ENCODE assay signal across 21 cellular contexts in the genomic region with DNA sequence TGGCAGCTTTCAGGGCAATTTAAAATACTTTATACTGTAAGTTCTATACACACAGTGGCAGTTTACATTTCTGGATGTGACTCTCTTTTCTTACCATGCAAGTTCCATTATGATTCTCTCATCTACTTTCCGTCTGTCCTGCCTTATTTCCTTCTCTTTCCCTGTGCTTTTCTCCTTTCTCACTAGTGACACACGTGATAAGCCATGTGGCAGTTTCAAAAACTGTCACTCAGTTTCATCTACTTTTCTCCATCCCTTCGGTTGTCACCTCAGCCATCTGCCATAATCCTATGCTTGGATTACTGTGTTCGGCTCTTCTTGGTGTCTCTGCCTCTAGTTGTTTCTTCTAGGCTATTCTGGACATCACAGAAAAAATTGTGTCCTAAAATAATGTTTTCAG. TPM values are rescaled to one million over a fixed set of nuclear protein-coding genes. Genes with fewer than 3 reads are reported as not detected.
A peak's percentile ranks its signal among the peaks of the same experiment; 100 is the strongest.
DNase-seq lines count a peak whose midpoint lies in the region; ATAC-seq, FAIRE-seq and TF ChIP-seq lines count a peak whose summit lies in the region.
"Had no signal": no experiment of that assay in that cellular context is flagged by ENCODE, and none has a peak within 500 bp of the region (broad histone marks: within the 10 kb centered on the region; RNA-seq: fewer than 3 reads in every experiment).

No MANE protein-coding gene starts in this region.

- no peaks in the 10 kb centered on the region for H3K36me3 ChIP-seq in HepG2 (replicated peaks in 1 of 2; ENCODE audit: control insufficient read depth in 1 of 2, insufficient read depth in 2 of 2, low read length in 2 of 2)
- H3K36me3 ChIP-seq in right lobe of liver: no peaks in the 10 kb centered on the region
- no peaks in the 10 kb centered on the region for H3K36me3 ChIP-seq in Karpas-422 (ENCODE audit: insufficient read depth, low read length)
- H3K36me3 ChIP-seq in WERI-Rb-1: no peaks in the 10 kb centered on the region
- H3K36me3 ChIP-seq in MM.1S (replicated peaks; ENCODE audit: insufficient read depth, low read length): no peaks in the 10 kb centered on the region
- no peaks in the 10 kb centered on the region for H3K36me3 ChIP-seq in gastrocnemius medialis

- TF ChIP-seq CTCF in HepG2 (CRISPR knock-in tag; IDR thresholded peaks at IDR 0.05) (no peak), right lobe of liver (IDR thresholded peaks at IDR 0.05) (no peak), WERI-Rb-1 (IDR thresholded peaks at IDR 0.05; ENCODE audit: low read depth, low read length) (no peak), MM.1S (IDR thresholded peaks at IDR 0.05; ENCODE audit: low read length) (no peak), gastrocnemius medialis (IDR thresholded peaks at IDR 0.05 in 4 of 5, conservative IDR thresholded peaks at IDR 0.05 in 1 of 5) (no peak), CD14-positive monocyte (IDR thresholded peaks at IDR 0.05) (no peak)

- no peak overlapping the region for H3K9ac ChIP-seq in HepG2 (ENCODE audit: insufficient read depth, low read depth, low read length)
- no peak overlapping the region for H3K9ac ChIP-seq in Karpas-422 (ENCODE audit: low read length)
- no peak overlapping the region for H3K9ac ChIP-seq in MM.1S (ENCODE audit: low read length)

- CTCF ChIA-PET in HepG2 (lab: Yijun Ruan, JAX; ENCODE audit: low intra/inter-chr PET ratio, low total read pairs): no interaction called here

- H3K4me2 ChIP-seq in HepG2 (ENCODE audit: low read depth, low read length) (no peak overlapping the region), Karpas-422 (ENCODE audit: low read depth, low read length, poor library complexity, severe bottlenecking) (no peak overlapping the region), MM.1S (ENCODE audit: low read depth, low read length) (no peak overlapping the region)
- H3K4me2 ChIP-seq: GM23338 had no signal

- ATAC-seq in HepG2 (no peak), right lobe of liver (no peak), gastrocnemius medialis (no peak)
- ATAC-seq: GM23338 had no signal

- POLR2A ChIA-PET in HepG2 (lab: Yijun Ruan, JAX): no interaction called here

- no peak overlapping the region for H3K27ac Mint-ChIP-seq in CD14-positive monocyte
- H3K27ac Mint-ChIP-seq: CD4-positive, alpha-beta memory T cell; GM23338 had no signal

- H4K20me1 ChIP-seq in HepG2 (ENCODE audit: insufficient read depth, low read length) (no peaks in the 10 kb centered on the region), Karpas-422 (ENCODE audit: insufficient read depth, low read depth, low read length) (no peaks in the 10 kb centered on the region), MM.1S (ENCODE audit: insufficient read depth, low read length) (no peaks in the 10 kb centered on the region)

- in situ Hi-C loops in HepG2 (cut with HindIII; ENCODE audit: extremely low pct_ligation_motif_present, low pct_unique_long_range_greater_than_20kb): no loop called here
- in situ Hi-C loops in gastrocnemius medialis (cut with MboI; ENCODE audit: low sequenced_read_pairs in 4 of 4): no loop called here

- peaks cover 2 to 7% (median 4%) of the 10 kb centered on the region in 7 donors for H3K9me3 Mint-ChIP-seq in CD14-positive monocyte
- H3K9me3 Mint-ChIP-seq: GM23338 had no signal

- no peak for DNase-seq in HepG2 (ENCODE audit: low spot score)
- no peak for DNase-seq in right lobe of liver
- no peak for DNase-seq in Karpas-422
- DNase-seq in WERI-Rb-1: peak; percentile 17
- DNase-seq in MM.1S: no peak
- DNase-seq in gastrocnemius medialis: no peak
- no peak for DNase-seq in CD14-positive monocyte (ENCODE audit: low spot score)
- DNase-seq: AML-193; CD4-positive, alpha-beta memory T cell; DMS53; DND-41; EL; HCEC 1CT; IMR-90; KBM-7 had no signal

- no peaks in the 10 kb centered on the region for H3K79me2 ChIP-seq in HepG2 (ENCODE audit: insufficient read depth, low read length)
- H3K79me2 ChIP-seq in Karpas-422 (ENCODE audit: low read length): no peaks in the 10 kb centered on the region
- no peaks in the 10 kb centered on the region for H3K79me2 ChIP-seq in MM.1S (ENCODE audit: low read length)

- no peaks in the 10 kb centered on the region for H3F3A ChIP-seq in MM.1S (ENCODE audit: insufficient read depth, low read length)

- no peaks in the 10 kb centered on the region for H3K9me2 ChIP-seq in Karpas-422 (replicated peaks; ENCODE audit: insufficient read depth, low read length)
- H3K9me2 ChIP-seq in MM.1S (replicated peaks; ENCODE audit: insufficient read depth, low read length): no peaks in the 10 kb centered on the region

- 15% methylated on average over 4 of the region's 4 CpGs for WGBS in HepG2 (ENCODE audit: low lambda C conversion rate)
- 63% methylated on average over 4 of the region's 4 CpGs for WGBS in right lobe of liver (ENCODE audit: insufficient coverage, low coverage, low lambda C conversion rate, missing lambda C conversion rate)

- H3K27ac ChIP-seq in HepG2 (ENCODE audit: extremely low read length, insufficient read depth, low read length) (no peak overlapping the region), right lobe of liver (no peak overlapping the region), Karpas-422 (ENCODE audit: low read length) (no peak overlapping the region), WERI-Rb-1 (0 out of 2 replicates have a peak overlapping the region, but pooled peaks have one; percentile 36), MM.1S (ENCODE audit: low read length) (no peak overlapping the region), gastrocnemius medialis (no peak overlapping the region)
- H3K27ac ChIP-seq: C4-2B, HL-60 had no signal

- no peaks in the 10 kb centered on the region; a peak in 1 of 5 replicates for H3K27me3 ChIP-seq in HepG2 (ENCODE audit: control insufficient read depth in 1 of 2, insufficient read depth in 2 of 2, low read length in 2 of 2)
- H3K27me3 ChIP-seq in right lobe of liver: no peaks in the 10 kb centered on the region
- no peaks in the 10 kb centered on the region for H3K27me3 ChIP-seq in Karpas-422 (ENCODE audit: low read length)
- H3K27me3 ChIP-seq in WERI-Rb-1 (ENCODE audit: insufficient read depth, low read depth, severe bottlenecking): no peaks in the 10 kb centered on the region
- no peaks in the 10 kb centered on the region for H3K27me3 ChIP-seq in MM.1S (replicated peaks; ENCODE audit: insufficient read depth, low read length)
- H3K27me3 ChIP-seq in gastrocnemius medialis: no peaks in the 10 kb centered on the region

- no peaks in the 10 kb centered on the region for H3K4me1 Mint-ChIP-seq in CD14-positive monocyte
- H3K4me1 Mint-ChIP-seq: CD4-positive, alpha-beta memory T cell; GM23338 had no signal

- H3K4me3 ChIP-seq in HepG2 (replicated peaks in 1 of 3; ENCODE audit: insufficient read depth in 1 of 3, low read depth in 2 of 3, low read length in 3 of 3) (no peak overlapping the region), right lobe of liver (no peak overlapping the region), Karpas-422 (ENCODE audit: low read length) (no peak overlapping the region), WERI-Rb-1 (ENCODE audit: low read depth, low read length) (no peak overlapping the region), MM.1S (ENCODE audit: low read length) (no peak overlapping the region), gastrocnemius medialis (no peak overlapping the region)
- H3K4me3 ChIP-seq: GM23338 had no signal

- peaks cover 0 to 1% of the 10 kb centered on the region in 2 donors for H3K36me3 Mint-ChIP-seq in CD14-positive monocyte
- H3K36me3 Mint-ChIP-seq: CD4-positive, alpha-beta memory T cell had no signal

- H3K4me1 ChIP-seq in HepG2 (ENCODE audit: insufficient read depth, low read length): no peaks in the 10 kb centered on the region
- no peaks in the 10 kb centered on the region for H3K4me1 ChIP-seq in right lobe of liver
- peaks cover 7% of the 10 kb centered on the region for H3K4me1 ChIP-seq in Karpas-422 (ENCODE audit: low read length)
- no peaks in the 10 kb centered on the region for H3K4me1 ChIP-seq in MM.1S (ENCODE audit: low read length)
- H3K4me1 ChIP-seq in gastrocnemius medialis: no peaks in the 10 kb centered on the region

- TF ChIP-seq POLR2A in HepG2 (IDR thresholded peaks at IDR 0.05; ENCODE audit: insufficient read depth in 1 of 2, low read depth in 2 of 2, low read length in 2 of 2) (no peak), right lobe of liver (IDR thresholded peaks at IDR 0.05) (no peak), gastrocnemius medialis (IDR thresholded peaks at IDR 0.05) (no peak)

- BruUV-seq in HepG2 (replicated peaks; lab: Mats Ljungman, UMichigan): no TSS peak

- intact Hi-C loops in HepG2 (cut with micrococcal nuclease; ENCODE audit: unreplicated experiment): no loop called here
- intact Hi-C loops in right lobe of liver (cut with DNase I): no loop called here
- intact Hi-C loops in gastrocnemius medialis (cut with DNase I; ENCODE audit: low total_unique reads): no loop called here
- intact Hi-C loops in CD14-positive monocyte (cut with micrococcal nuclease): no loop called here

- no peak overlapping the region for H2AFZ ChIP-seq in HepG2 (ENCODE audit: low read length)
- H2AFZ ChIP-seq in Karpas-422 (ENCODE audit: low read length): 0 out of 2 replicates have a peak overlapping the region, but pooled peaks have one; percentile 5
- no peak overlapping the region for H2AFZ ChIP-seq in MM.1S (ENCODE audit: low read length)

- FAIRE-seq in HepG2 (lab: Jason Lieb, UNC): no peak
- FAIRE-seq: A204.1, G401.6, H54 had no signal

- H3K9me3 ChIP-seq in HepG2 (ENCODE audit: low read length) (no peaks in the 10 kb centered on the region), right lobe of liver (no peaks in the 10 kb centered on the region), Karpas-422 (ENCODE audit: low read length) (no peaks in the 10 kb centered on the region), WERI-Rb-1 (ENCODE audit: severe bottlenecking) (peaks cover 4% of the 10 kb centered on the region), MM.1S (replicated peaks; ENCODE audit: insufficient read depth, low read length) (no peaks in the 10 kb centered on the region), gastrocnemius medialis (no peaks in the 10 kb centered on the region)

- no peak for TF ChIP-seq EP300 in HepG2 (IDR thresholded peaks at IDR 0.05; ENCODE audit: low read depth in 2 of 2, low read length in 2 of 2)
- TF ChIP-seq EP300 in HepG2 (CRISPR knock-in tag; IDR thresholded peaks at IDR 0.05; ENCODE audit: borderline replicate concordance): no peak

- H3K4me3 Mint-ChIP-seq in CD14-positive monocyte: no peak overlapping the region
- H3K4me3 Mint-ChIP-seq: CD4-positive, alpha-beta memory T cell; GM23338 had no signal

- TF ChIP-seq RAD21 in HepG2 (CRISPR knock-in tag; IDR thresholded peaks at IDR 0.05): no peak

- peaks cover 0 to 2% (median 0%) of the 10 kb centered on the region in 3 donors for H3K27me3 Mint-ChIP-seq in CD14-positive monocyte (ENCODE audit: low read depth in 3 of 3)

RNA-seq across cellular contexts. Expression of a gene that starts 46.8 kb away (rescaled TPM):
- 5.6 and 5.7 TPM in 2 replicates for total RNA-seq in HepG2 (2016; rRNA removed; fragmentation: Illumina TruSeq; extraction: Trizol)
- total RNA-seq in HepG2 (2016; cell fraction: cytosol; rRNA removed; fragmentation: Illumina TruSeq; extraction: Trizol; ENCODE audit: low read depth): 4.4 and 5.9 TPM in 2 replicates
- 4.2 and 5.4 TPM in 2 replicates for total RNA-seq in HepG2 (2016; cell fraction: insoluble cytoplasmic fraction; rRNA removed; fragmentation: Illumina TruSeq; extraction: Trizol)
- total RNA-seq in HepG2 (2016; cell fraction: membrane; rRNA removed; fragmentation: Illumina TruSeq; extraction: Trizol): 7.7 and 8.1 TPM in 2 replicates
- 2.8 and 4.2 TPM in 2 replicates for total RNA-seq in HepG2 (2016; cell fraction: nucleus; rRNA removed; fragmentation: Illumina TruSeq; extraction: Trizol)
- 0.93 and 2.0 TPM in 2 replicates for polyA plus RNA-seq in HepG2 (2011; rRNA removed)
- polyA plus RNA-seq in HepG2 (2011; cell fraction: cytosol; rRNA removed): 0.89 and 1.00 TPM in 2 replicates
- 0.66 and 0.69 TPM in 2 replicates for polyA plus RNA-seq in HepG2 (2011; cell fraction: nucleus; rRNA removed)
- polyA plus RNA-seq in HepG2 (2012): 2.9 and 4.6 TPM in 2 replicates
- 4.8 and 6.0 TPM in 2 replicates for polyA plus RNA-seq in HepG2 (2016; cell fraction: cytosol; fragmentation: Illumina TruSeq; extraction: Trizol; ENCODE audit: low read depth)
- polyA plus RNA-seq in HepG2 (2016; cell fraction: insoluble cytoplasmic fraction; fragmentation: Illumina TruSeq; extraction: Trizol; ENCODE audit: low read depth): 6.0 and 6.3 TPM in 2 replicates
- 5.6 and 6.7 TPM in 2 replicates for polyA plus RNA-seq in HepG2 (2016; cell fraction: membrane; fragmentation: Illumina TruSeq; extraction: Trizol; ENCODE audit: low read depth)
- polyA plus RNA-seq in HepG2 (2016; cell fraction: nucleus; fragmentation: Illumina TruSeq; extraction: Trizol; ENCODE audit: insufficient read depth, low read depth): 3.8 and 3.9 TPM in 2 replicates
- polyA minus RNA-seq in HepG2 (2011; rRNA and poly(A)+ RNA removed; ENCODE audit: low replicate concordance): 2.8 and 3.2 TPM in 2 replicates
- 1.4 and 1.7 TPM in 2 replicates for polyA minus RNA-seq in HepG2 (2011; cell fraction: cytosol; rRNA and poly(A)+ RNA removed)
- 5.8 and 8.6 TPM in 2 replicates for polyA minus RNA-seq in HepG2 (2011; cell fraction: nucleus; rRNA and poly(A)+ RNA removed)
- 1 to 10 TPM; 2.9 to 8.0 (median 4.4) TPM for total RNA-seq in right lobe of liver
- total RNA-seq in Karpas-422 (2014; rRNA removed; shearing (Covaris generic); ENCODE audit: low replicate concordance): 15.4 and 16.8 TPM in 2 replicates
- 1 to 10 TPM; 2.9 to 8.5 (median 6.0) TPM for total RNA-seq in gastrocnemius medialis
- polyA plus RNA-seq in CD14-positive monocyte: 1 to 10 TPM; 5.6 to 7.9 TPM
